In the genomic region with DNA sequence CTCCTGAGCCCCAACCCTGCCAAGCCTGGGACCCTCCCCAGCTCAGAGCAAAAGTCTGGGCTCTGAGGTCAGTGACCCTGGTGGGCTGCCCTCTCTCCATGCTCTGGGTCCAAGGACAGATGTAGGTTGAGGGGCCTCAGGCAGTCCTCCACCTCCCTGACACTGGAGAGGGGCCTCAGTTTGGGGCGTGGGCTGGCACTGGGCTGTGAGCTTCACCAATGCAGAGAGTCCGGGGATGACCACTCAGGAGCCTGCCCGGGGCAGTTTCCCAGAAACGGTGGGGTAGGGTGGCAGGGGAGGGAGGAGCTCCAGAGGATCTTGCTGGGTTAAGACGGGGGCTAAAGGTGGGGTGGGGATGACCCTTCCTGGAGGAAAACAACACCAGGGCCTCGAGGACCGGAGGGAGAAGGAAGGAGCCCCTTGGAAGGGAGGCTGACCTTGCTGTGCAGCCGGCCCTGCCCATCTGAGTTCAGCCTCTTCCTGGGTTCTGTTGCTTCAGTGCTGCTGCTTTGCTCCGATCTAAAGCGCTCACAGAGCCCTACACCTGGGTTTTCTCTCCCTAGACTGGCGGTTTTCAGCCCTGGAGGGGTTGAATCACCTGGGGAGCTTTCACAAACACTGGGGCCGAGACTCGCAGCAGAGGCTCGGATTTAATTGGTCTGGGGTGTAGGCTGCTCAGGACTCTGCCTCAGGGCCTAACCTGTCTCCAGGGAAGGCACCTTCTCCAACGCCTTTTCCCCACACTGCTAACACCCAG, we compare ENCODE assay signal across 19 cellular contexts. TPM values are rescaled to one million over a fixed set of nuclear protein-coding genes. Genes with fewer than 3 reads are reported as not detected.
A peak's percentile ranks its signal among the peaks of the same experiment; 100 is the strongest.
DNase-seq lines count a peak whose midpoint lies in the region; ATAC-seq and TF ChIP-seq lines count a peak whose summit lies in the region.
"Had no signal": no experiment of that assay in that cellular context is flagged by ENCODE, and none has a peak within 500 bp of the region (broad histone marks: within the 10 kb centered on the region; RNA-seq: fewer than 3 reads in every experiment).

No MANE protein-coding gene starts in this region.

- H3K27ac ChIP-seq in right cardiac atrium (ENCODE audit: low read length) (no peak overlapping the region), Panc1 (ENCODE audit: low read length) (peak overlapping the region; percentile 72), hepatocyte (peak overlapping the region; percentile 80), vagina (peak overlapping the region; percentile 44)
- H3K27ac ChIP-seq: ovary had no signal

- peak in 2 of 3 donors; percentile 16 to 41 for DNase-seq in right cardiac atrium
- DNase-seq in left cardiac atrium = no peak
- DNase-seq in Panc1 (ENCODE audit: low read depth, low spot score) = no peak
- no peak for DNase-seq in hepatocyte (ENCODE audit: low spot score)
- no peak for DNase-seq in vagina (ENCODE audit: extremely low spot score in 2 of 2)
- DNase-seq in foreskin fibroblast = no peak
- DNase-seq in stimulated activated CD4-positive, alpha-beta T cell treated with anti-CD3 and anti-CD28 coated beads, Interleukin-4, amount 100 ng/mL, for 4 hours = no peak
- DNase-seq: activated CD4-positive, alpha-beta T cell treated with anti-CD3 and anti-CD28 coated beads for 4 hours; activated gamma-delta T cell; CD4-positive, CD25-positive, alpha-beta regulatory T cell; cerebellar nuclear complex; DMS79 treated with DMSO at 0.1 percent for 48 hours; left ventricle myocardium superior; NCI-H2029 treated with DMSO at 0.1 percent for 48 hours; NCI-H510A treated with DMSO at 0.1 percent for 48 hours; upper lobe of right lung had no signal

- no peak for TF ChIP-seq POLR2A in vagina (IDR thresholded peaks at IDR 0.05)

- H3K4me2 ChIP-seq in hepatocyte = no peak overlapping the region

- intact Hi-C loops in right cardiac atrium (cut with DNase I) (no loop called here), left cardiac atrium (cut with DNase I) (no loop called here), Panc1 (cut with micrococcal nuclease; ENCODE audit: unreplicated experiment) (no loop called here), vagina (cut with DNase I) (loop anchor here (5.0 kb wide), 1 partner anchor 34 kb away; no protein-coding TSS in a partner anchor)

- in situ Hi-C loops in Panc1 (cut with HindIII; ENCODE audit: low pct_unique_long_range_greater_than_20kb, low sequenced_read_pairs) = no loop called here

- CTCF ChIA-PET in Panc1 (lab: Charles Lee) = no interaction called here

- WGBS in right cardiac atrium = 85% methylated on average over 15 of the region's 15 CpGs
- WGBS in hepatocyte (ENCODE audit: low lambda C conversion rate, missing lambda C conversion rate) = 73% methylated on average over 15 of the region's 15 CpGs

- H2AFZ ChIP-seq in hepatocyte = no peak overlapping the region

- POLR2A ChIA-PET in Panc1 (lab: Charles Lee) = interaction anchor here (0.7 kb wide), 1 partner anchor 419 kb away, joined by 5 read pairs; no protein-coding TSS in a partner anchor

- no peak for TF ChIP-seq CTCF in Panc1 (IDR thresholded peaks at IDR 0.05)
- no peak for TF ChIP-seq CTCF in hepatocyte (IDR thresholded peaks at IDR 0.05; ENCODE audit: poor library complexity)
- no peak for TF ChIP-seq CTCF in vagina (IDR thresholded peaks at IDR 0.05)
- no peak for TF ChIP-seq CTCF in foreskin fibroblast (IDR thresholded peaks at IDR 0.05; ENCODE audit: low read depth, low read length)

- H3K9me2 ChIP-seq in hepatocyte (replicated peaks; ENCODE audit: insufficient read depth) = no peaks in the 10 kb centered on the region

- H3K4me3 ChIP-seq in right cardiac atrium (ENCODE audit: low read length) (no peak overlapping the region), Panc1 (ENCODE audit: low read depth in 2 of 2, low read length in 2 of 2) (no peak overlapping the region), hepatocyte (no peak overlapping the region), vagina (no peak overlapping the region), foreskin fibroblast (ENCODE audit: low read depth in 1 of 2, low read length in 2 of 2) (no peak overlapping the region)
- H3K4me3 ChIP-seq: MG63, ovary, upper lobe of right lung had no signal

- no peaks in the 10 kb centered on the region for H3K79me2 ChIP-seq in hepatocyte

- H3K27me3 ChIP-seq in right cardiac atrium (ENCODE audit: control insufficient read depth, insufficient read depth) (no peaks in the 10 kb centered on the region), Panc1 (ENCODE audit: control insufficient read depth, insufficient read depth, low read length) (no peaks in the 10 kb centered on the region), hepatocyte (no peaks in the 10 kb centered on the region), vagina (no peaks in the 10 kb centered on the region)
- H3K27me3 ChIP-seq: MG63, ovary, upper lobe of right lung had no signal

- no peaks in the 10 kb centered on the region for H4K20me1 ChIP-seq in hepatocyte (ENCODE audit: insufficient read depth, poor library complexity, severe bottlenecking)

- BruUV-seq in Panc1 (replicated peaks; lab: Mats Ljungman, UMichigan) = no TSS peak

- ATAC-seq in right cardiac atrium = no peak
- ATAC-seq in left cardiac atrium = no peak
- ATAC-seq in Panc1 = peak; percentile 51
- no peak for ATAC-seq in GM21360 (IDR thresholded peaks at IDR 0.05; ENCODE audit: unreplicated experiment)

- no peaks in the 10 kb centered on the region for H3K36me3 ChIP-seq in Panc1 (ENCODE audit: control insufficient read depth, insufficient read depth, low read length)
- no peaks in the 10 kb centered on the region for H3K36me3 ChIP-seq in hepatocyte (replicated peaks; ENCODE audit: insufficient read depth, low read depth)
- no peaks in the 10 kb centered on the region for H3K36me3 ChIP-seq in vagina
- H3K36me3 ChIP-seq: MG63, ovary, upper lobe of right lung had no signal

- peaks cover 22% of the 10 kb centered on the region for H3K4me1 ChIP-seq in right cardiac atrium (ENCODE audit: control insufficient read depth, insufficient read depth, low read length)
- peaks cover 44% of the 10 kb centered on the region for H3K4me1 ChIP-seq in Panc1 (ENCODE audit: control insufficient read depth, insufficient read depth, low read length)
- H3K4me1 ChIP-seq in hepatocyte (ENCODE audit: insufficient read depth) = peaks cover 48% of the 10 kb centered on the region
- peaks cover 30% of the 10 kb centered on the region for H3K4me1 ChIP-seq in vagina

- H3K9me3 ChIP-seq in right cardiac atrium (ENCODE audit: control insufficient read depth, low read length) (no peaks in the 10 kb centered on the region), Panc1 (ENCODE audit: control insufficient read depth, insufficient read depth, low read depth, low read length) (no peaks in the 10 kb centered on the region), hepatocyte (ENCODE audit: low read depth) (no peaks in the 10 kb centered on the region), vagina (no peaks in the 10 kb centered on the region)
- H3K9me3 ChIP-seq: MG63, ovary, upper lobe of right lung had no signal

RNA-seq across cellular contexts. Expression of a gene that starts 40.7 kb away (rescaled TPM):
- total RNA-seq in right cardiac atrium (10 to 100 TPM; 66.3 to 97.6 (median 94.3) TPM), left cardiac atrium (10 to 100 TPM; 17.1 to 49.0 TPM), Panc1 (2021; ENCODE audit: unreplicated experiment) (21.3 TPM), hepatocyte (66.2 and 71.1 TPM in 2 replicates), vagina (34.1 TPM)
- polyA plus RNA-seq in right cardiac atrium (34.8 TPM), hepatocyte (61.5 and 65.4 TPM in 2 replicates)
- 14.5 TPM for polyA plus RNA-seq in Panc1 (2012; ENCODE audit: insufficient read length)

Comparison
In these comparisons a context has a peak if more than half of its experiments do, and no peak if none do; other contexts are left out.
1. DNase-seq: peak in right cardiac atrium (2 of 3); none in left cardiac atrium (single experiment), Panc1 (single experiment), hepatocyte (single experiment), vagina (0 of 2), foreskin fibroblast (0 of 2) and stimulated activated CD4-positive, alpha-beta T cell treated with anti-CD3 and anti-CD28 coated beads, Interleukin-4, amount 100 ng/mL, for 4 hours (0 of 2).